Comparison of ENCODE assay signal across 27 cellular contexts in the genomic region with DNA sequence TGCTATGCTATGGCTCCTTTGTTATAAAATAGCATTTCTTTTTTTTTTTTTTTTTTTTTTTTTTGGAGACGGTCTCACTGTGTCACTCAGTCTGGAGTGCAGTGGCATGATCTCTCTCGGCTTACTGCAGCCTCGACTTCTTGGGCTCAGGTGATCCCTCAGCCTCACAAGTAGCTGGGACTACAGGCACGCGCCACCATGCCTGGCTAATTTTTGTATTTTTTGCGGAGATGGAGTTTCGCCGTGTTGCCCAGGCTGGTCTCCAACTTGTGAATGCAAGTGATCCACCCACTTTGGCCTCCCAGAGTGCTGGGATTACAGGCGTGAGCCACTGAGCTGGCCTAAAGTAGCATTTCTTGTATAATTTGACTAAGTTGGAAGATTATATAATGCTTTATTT. TPM values are rescaled to one million over a fixed set of nuclear protein-coding genes. Genes with fewer than 3 reads are reported as not detected.
A peak's percentile ranks its signal among the peaks of the same experiment; 100 is the strongest.
DNase-seq lines count a peak whose midpoint lies in the region; ATAC-seq and TF ChIP-seq lines count a peak whose summit lies in the region.
"Had no signal": no experiment of that assay in that cellular context is flagged by ENCODE, and none has a peak within 500 bp of the region (broad histone marks: within the 10 kb centered on the region; RNA-seq: fewer than 3 reads in every experiment).

No MANE protein-coding gene starts in this region.

- H3K23ac ChIP-seq in mesendoderm (ENCODE audit: low read length) = no peak overlapping the region

- no peak overlapping the region for H2BK15ac ChIP-seq in mesendoderm (replicated peaks; ENCODE audit: low read depth)

- TF ChIP-seq CTCF in cardiac muscle cell (IDR thresholded peaks at IDR 0.05; ENCODE audit: low read depth, low read length) (no peak), endodermal cell (conservative IDR thresholded peaks at IDR 0.05) (no peak)

- H3K9ac ChIP-seq in endodermal cell (ENCODE audit: extremely low read depth, low read length, poor library complexity, severe bottlenecking) (no peak overlapping the region), mesendoderm (ENCODE audit: low read length) (no peak overlapping the region)

- no peak overlapping the region for H2BK120ac ChIP-seq in mesendoderm (ENCODE audit: low read depth, low read length)

- H3K4me3 Mint-ChIP-seq in endodermal cell = no peak overlapping the region
- H3K4me3 Mint-ChIP-seq: activated T-helper 1 cell treated with anti-CD3 and anti-CD28 coated beads, Interleukin-12 subunit alpha, Interleukin-12 subunit beta, Interleukin-2, Interleukin-4 antibody, amounts not matched to agents 30 ng/mL and 10 ng/mL and 1 ng/mL, durations not matched to agents 14 hours and 24 hours and 36 hours; CD8-positive, alpha-beta memory T cell; IgD-negative memory B cell had no signal

- WGBS in endodermal cell (ENCODE audit: insufficient coverage in 1 of 2, insufficient read length in 1 of 2), 2 experiments = 85 to 91% methylated on average over 8 to 9 of the region's 9 CpGs
- no CpG with 5 or more reads among the region's 9 CpGs for whole genome bisulfite sequencing in mesendoderm (ENCODE audit: extremely low coverage, insufficient coverage, low lambda C conversion rate)

- DNase-seq in cardiac muscle cell (ENCODE audit: low read depth in 1 of 2, low spot score in 1 of 2) = peak in 1 of 2 donors; percentile 10
- no peak for DNase-seq in Right ventricle myocardium inferior (ENCODE audit: missing footprints)
- DNase-seq in endodermal cell = peak; percentile 47
- DNase-seq in mesendoderm = no peak
- no peak for DNase-seq in A172 (ENCODE audit: low spot score)
- no peak for DNase-seq in stimulated activated CD4-positive, alpha-beta T cell treated with anti-CD3 and anti-CD28 coated beads, Interleukin-4, amount 100 ng/mL, for 4 hours
- no peak for DNase-seq in T-helper 9 cell
- DNase-seq: activated CD4-positive, alpha-beta T cell treated with anti-CD3 and anti-CD28 coated beads, Interleukin-2, amount 50 U/mL, for 4 hours; activated naive CD4-positive, alpha-beta T cell treated with anti-CD3 and anti-CD28 coated beads, Interleukin-2, amount 50 U/mL, for 16 hours; anterior cingulate cortex; BE2C; CD8-positive, alpha-beta memory T cell; DMS 273 treated with DMSO at 0.1 percent for 48 hours; GOT3; heart left ventricle; NCI-H1092; NCI-H1694 treated with DMSO at 0.1 percent for 48 hours; NCI-H2171 treated with DMSO at 0.1 percent for 48 hours; NCI-H524; PC-3; psoas muscle; SIG-M5; stimulated activated naive CD8-positive, alpha-beta T cell treated with anti-CD3 and anti-CD28 coated beads, Interleukin-15, Interleukin-2, amounts not matched to agents 100 U/mL and 50 U/mL, for 24 hours; tibial artery had no signal

- peak overlapping the region; percentile 39 for H4K8ac ChIP-seq in mesendoderm (ENCODE audit: low read depth, low read length)

- peaks cover 46% of the 10 kb centered on the region for H3K4me1 ChIP-seq in cardiac muscle cell (ENCODE audit: low read depth)
- peaks cover 6% of the 10 kb centered on the region for H3K4me1 ChIP-seq in endodermal cell (ENCODE audit: control insufficient read depth, insufficient read depth, low read length)
- H3K4me1 ChIP-seq in mesendoderm (ENCODE audit: control insufficient read depth, low read depth, low read length) = no peaks in the 10 kb centered on the region
- H3K4me1 ChIP-seq: BE2C had no signal

- no peak overlapping the region for H3K4ac ChIP-seq in mesendoderm (ENCODE audit: low read depth, low read length)

- H3K4me2 ChIP-seq in mesendoderm (ENCODE audit: low read length) = no peak overlapping the region

- no peak overlapping the region for H3K56ac ChIP-seq in mesendoderm (ENCODE audit: low read length)

- no peaks in the 10 kb centered on the region for H3K9me3 ChIP-seq in cardiac muscle cell (ENCODE audit: low read depth)
- no peaks in the 10 kb centered on the region for H3K9me3 ChIP-seq in endodermal cell (ENCODE audit: control insufficient read depth, low read length)
- H3K9me3 ChIP-seq: BE2C, heart left ventricle, psoas muscle, tibial artery had no signal

- H3K18ac ChIP-seq in mesendoderm (ENCODE audit: low read length) = peak overlapping the region; percentile 90

- H3K9me3 Mint-ChIP-seq in endodermal cell = no peaks in the 10 kb centered on the region
- H3K9me3 Mint-ChIP-seq: activated T-helper 1 cell treated with anti-CD3 and anti-CD28 coated beads, Interleukin-12 subunit alpha, Interleukin-12 subunit beta, Interleukin-2, Interleukin-4 antibody, amounts not matched to agents 30 ng/mL and 10 ng/mL and 1 ng/mL, durations not matched to agents 14 hours and 24 hours and 36 hours; CD8-positive, alpha-beta memory T cell; IgD-negative memory B cell had no signal

- peak overlapping the region; percentile 53 for H3K27ac ChIP-seq in cardiac muscle cell
- H3K27ac ChIP-seq in endodermal cell (ENCODE audit: low read depth, low read length) = no peak overlapping the region
- no peak overlapping the region for H3K27ac ChIP-seq in mesendoderm (ENCODE audit: low read depth, low read length)
- H3K27ac ChIP-seq: psoas muscle had no signal

- H3K36me3 ChIP-seq in cardiac muscle cell = no peaks in the 10 kb centered on the region
- peaks cover 6% of the 10 kb centered on the region for H3K36me3 ChIP-seq in endodermal cell (ENCODE audit: control insufficient read depth, insufficient read depth, low read length)
- H3K36me3 ChIP-seq in mesendoderm (ENCODE audit: control insufficient read depth, insufficient read depth, low read length) = no peaks in the 10 kb centered on the region
- H3K36me3 ChIP-seq: BE2C, tibial artery had no signal

- no peak overlapping the region for H2BK5ac ChIP-seq in mesendoderm (ENCODE audit: low read length)

- H3K27ac Mint-ChIP-seq in endodermal cell = peak overlapping the region; percentile 74
- H3K27ac Mint-ChIP-seq: activated T-helper 1 cell treated with anti-CD3 and anti-CD28 coated beads, Interleukin-12 subunit alpha, Interleukin-12 subunit beta, Interleukin-2, Interleukin-4 antibody, amounts not matched to agents 30 ng/mL and 10 ng/mL and 1 ng/mL, durations not matched to agents 14 hours and 24 hours and 36 hours; CD8-positive, alpha-beta memory T cell; IgD-negative memory B cell had no signal

- H3K27me3 ChIP-seq in cardiac muscle cell (no peaks in the 10 kb centered on the region), endodermal cell (ENCODE audit: control insufficient read depth, insufficient read depth, low read length, poor library complexity, severe bottlenecking) (no peaks in the 10 kb centered on the region), mesendoderm (ENCODE audit: insufficient read depth, low read length, poor library complexity) (no peaks in the 10 kb centered on the region)
- H3K27me3 ChIP-seq: BE2C, heart left ventricle, tibial artery had no signal

- H3K4me3 ChIP-seq in cardiac muscle cell (no peak overlapping the region), endodermal cell (ENCODE audit: low read length) (no peak overlapping the region), mesendoderm (ENCODE audit: low read length) (no peak overlapping the region)
- H3K4me3 ChIP-seq: heart left ventricle, psoas muscle, tibial artery had no signal

- H2AK5ac ChIP-seq in mesendoderm (ENCODE audit: low read length) = no peak overlapping the region

- H3K4me1 Mint-ChIP-seq in endodermal cell = peaks cover 18% of the 10 kb centered on the region

- intact Hi-C loops in Right ventricle myocardium inferior (cut with DNase I) = loop anchor here (5.0 kb wide), 2 partner anchors 36 to 411 kb away; no protein-coding TSS in a partner anchor

- H3K27me3 Mint-ChIP-seq in endodermal cell (ENCODE audit: insufficient read depth) = no peaks in the 10 kb centered on the region
- H3K27me3 Mint-ChIP-seq: CD8-positive, alpha-beta memory T cell; IgD-negative memory B cell had no signal

- H3K79me2 ChIP-seq in mesendoderm (ENCODE audit: control insufficient read depth, insufficient read depth, low read length) = peaks cover 43% of the 10 kb centered on the region

- no peak for ATAC-seq in Right ventricle myocardium inferior
- no peak for ATAC-seq in HG02678 (IDR thresholded peaks at IDR 0.05; ENCODE audit: unreplicated experiment)
- ATAC-seq: PC-3; stimulated activated naive CD8-positive, alpha-beta T cell treated with anti-CD3 and anti-CD28 coated beads, Interleukin-15, Interleukin-2, amounts not matched to agents 100 U/mL and 50 U/mL, for 24 hours had no signal

- peaks cover 17% of the 10 kb centered on the region for H3K79me1 ChIP-seq in mesendoderm (ENCODE audit: low read length)

- no peak overlapping the region for H4K5ac ChIP-seq in mesendoderm (ENCODE audit: low read length)

- peaks cover 14% of the 10 kb centered on the region for H3K36me3 Mint-ChIP-seq in endodermal cell (ENCODE audit: low read depth)

RNA-seq across cellular contexts. Expression of gene CAMTA1, which starts 10.8 kb away (rescaled TPM):
- total RNA-seq in cardiac muscle cell (209 and 213 TPM in 2 replicates), Right ventricle myocardium inferior (159 TPM), endodermal cell (100 to 1,000 TPM; 123 to 137 TPM)
- 336 and 341 TPM in 2 replicates for polyA plus RNA-seq in cardiac muscle cell
- 157 TPM for polyA plus RNA-seq in endodermal cell (2013, experiment 1 of 2)
- polyA plus RNA-seq in endodermal cell (2013, experiment 2 of 2) = 138 TPM
- 195 TPM for polyA plus RNA-seq in mesendoderm (2013, experiment 1 of 2)
- 199 TPM for polyA plus RNA-seq in mesendoderm (2013, experiment 2 of 2)
- 66.1 and 97.5 TPM in 2 replicates for total RNA-seq in A172 (2014; rRNA removed; shearing (Covaris generic))
